ENCODE assay signal across 20 cellular contexts in genomic region chr7:143285806-143286521, GRCh38. TPM values are rescaled to one million over a fixed set of nuclear protein-coding genes. Genes with fewer than 3 reads are reported as not detected.
DNase-seq lines count a peak whose midpoint lies in the region; ATAC-seq, FAIRE-seq and TF ChIP-seq lines count a peak whose summit lies in the region.
"Had no signal": no experiment of that assay in that cellular context is flagged by ENCODE, and none has a peak within 500 bp of the region (broad histone marks: within the 10 kb centered on the region; RNA-seq: fewer than 3 reads in every experiment).

No MANE protein-coding gene starts in this region.

- CTCF ChIA-PET in Caco-2 (lab: Charles Lee): interaction anchor here (1.2 kb wide), 1 partner anchor 46 kb away, joined by 3 read pairs; no protein-coding TSS in a partner anchor
- CTCF ChIA-PET in K562 (lab: Yijun Ruan, JAX; ENCODE audit: low intra/inter-chr PET ratio): no interaction called here

- no peaks in the 10 kb centered on the region for H3K9me3 ChIP-seq in Caco-2
- H3K9me3 ChIP-seq in K562 (replicated peaks; ENCODE audit: control insufficient read depth, insufficient read depth, low read depth, low read length): peaks cover 7% of the 10 kb centered on the region
- H3K9me3 ChIP-seq in keratinocyte (ENCODE audit: control insufficient read depth, low read depth, low read length): no peaks in the 10 kb centered on the region

- peak overlapping the region; percentile 85 for H3K27ac Mint-ChIP-seq in Caco-2 (ENCODE audit: unreplicated experiment)

- H3K9me1 ChIP-seq in K562 (ENCODE audit: control insufficient read depth, insufficient read depth, low read length) (peaks cover 4% of the 10 kb centered on the region), keratinocyte (ENCODE audit: control insufficient read depth, extremely low read depth, insufficient read depth, low read length) (no peaks in the 10 kb centered on the region)

- no peak for TF ChIP-seq POLR2A in K562 (conservative IDR thresholded peaks at IDR 0.05)

- FAIRE-seq in K562 (lab: Jason Lieb, UNC) (no peak), keratinocyte (lab: Jason Lieb, UNC) (no peak)
- FAIRE-seq: endothelial cell of umbilical vein had no signal

- H3K9ac ChIP-seq in K562 (ENCODE audit: insufficient read depth in 1 of 2, low read depth in 2 of 2, low read length in 2 of 2) (no peak overlapping the region), keratinocyte (ENCODE audit: control insufficient read depth, extremely low read depth, insufficient read depth, low read length) (peak overlapping the region; percentile 9)

- peaks cover 41% of the 10 kb centered on the region for H3K4me1 Mint-ChIP-seq in Caco-2 (ENCODE audit: low read depth, unreplicated experiment)

- TF ChIP-seq EP300 in K562 (IDR thresholded peaks at IDR 0.05; ENCODE audit: low read length): no peak

- dilution Hi-C loops in keratinocyte (cut with MboI; ENCODE audit: extremely low pct_ligation_motif_present, low sequenced_read_pairs): no loop called here

- intact Hi-C loops in Caco-2 (cut with micrococcal nuclease; ENCODE audit: unreplicated experiment): no loop called here
- intact Hi-C loops in K562 (cut with micrococcal nuclease): no loop called here

- no peak for DNase-seq in Caco-2
- DNase-seq in K562 (ENCODE audit: extremely low read depth in 1 of 4, low spot score in 3 of 4): no peak
- DNase-seq in keratinocyte (ENCODE audit: low read depth, low spot score): no peak
- peak; percentile 96 for DNase-seq in pons (ENCODE audit: low spot score)
- no peak for DNase-seq in UCSD-AML1 (lab: John Stamatoyannopoulos, UW; ENCODE audit: unreplicated experiment)
- no peak for DNase-seq in COR-L47 (lab: John Stamatoyannopoulos, UW)
- DNase-seq: activated CD4-positive, alpha-beta T cell treated with anti-CD3 and anti-CD28 coated beads for 4 hours; activated naive CD8-positive, alpha-beta T cell treated with anti-CD3 and anti-CD28 coated beads for 36 hours; activated T-cell treated with anti-CD3 and anti-CD28 coated beads, Interleukin-2, amount 50 U/mL, for 1 hour; NCI-H1930; NCI-H526 treated with DMSO at 0.1 percent for 48 hours; stimulated activated CD4-positive, alpha-beta T cell treated with anti-CD3 and anti-CD28 coated beads, Interleukin-12 subunit alpha, Interleukin-12 subunit beta, amount 100 ng/mL, for 4 hours; stimulated activated naive CD8-positive, alpha-beta T cell treated with anti-CD3 and anti-CD28 coated beads, Interleukin-15, amount 100 ng/mL, for 72 hours; T-helper 17 cell had no signal

- peaks cover 37% of the 10 kb centered on the region for H3K4me1 ChIP-seq in Caco-2
- peaks cover 28% of the 10 kb centered on the region in 2 experiments; a peak in 4 of 5 replicates for H3K4me1 ChIP-seq in K562 (replicated peaks in 1 of 2; ENCODE audit: control insufficient read depth in 2 of 2, insufficient read depth in 2 of 2, low read length in 2 of 2)
- H3K4me1 ChIP-seq in keratinocyte (ENCODE audit: control insufficient read depth, extremely low read depth, insufficient read depth, low read length): peaks cover 39% of the 10 kb centered on the region

- H4K20me1 ChIP-seq in K562 (replicated peaks; ENCODE audit: control insufficient read depth, insufficient read depth, low read length): no peaks in the 10 kb centered on the region; the same call in 1 of the 2 replicates
- H4K20me1 ChIP-seq in keratinocyte (ENCODE audit: control insufficient read depth, extremely low read depth, insufficient read depth, low read length): no peaks in the 10 kb centered on the region

- H3K27me3 Mint-ChIP-seq in Caco-2 (ENCODE audit: insufficient read depth, unreplicated experiment): no peaks in the 10 kb centered on the region
- H3K27me3 Mint-ChIP-seq: activated naive CD8-positive, alpha-beta T cell treated with anti-CD3 and anti-CD28 coated beads for 36 hours; stimulated activated naive CD8-positive, alpha-beta T cell treated with anti-CD3 and anti-CD28 coated beads, Interleukin-15, amount 100 ng/mL, for 72 hours; T-helper 17 cell had no signal

- H3K27me3 ChIP-seq in Caco-2 (replicated peaks; ENCODE audit: control insufficient read depth, insufficient read depth, low read length) (no peaks in the 10 kb centered on the region), K562 (ENCODE audit: control insufficient read depth in 2 of 2, insufficient read depth in 2 of 2, low read length in 2 of 2) (no peaks in the 10 kb centered on the region), keratinocyte (ENCODE audit: control insufficient read depth, extremely low read depth, insufficient read depth, low read length) (no peaks in the 10 kb centered on the region)

- peaks cover 28% of the 10 kb centered on the region for H3K36me3 Mint-ChIP-seq in Caco-2 (ENCODE audit: insufficient read depth, unreplicated experiment)

- POLR2A ChIA-PET in Caco-2 (lab: Charles Lee) (interaction anchor here (0.9 kb wide), 1 partner anchor 84 kb away, joined by 4 read pairs; no protein-coding TSS in a partner anchor), K562 (lab: Yijun Ruan, JAX) (no interaction called here)

- H2AFZ ChIP-seq in K562 (ENCODE audit: low read depth, low read length) (peak overlapping the region; percentile 82; the same call in 1 of the 2 replicates), keratinocyte (ENCODE audit: control insufficient read depth, low read length) (peak overlapping the region; percentile 51)

- H3K27ac ChIP-seq in K562 (ENCODE audit: extremely low read depth, low read depth, low read length) (no peak overlapping the region), keratinocyte (ENCODE audit: control insufficient read depth, insufficient read depth, low read length) (peak overlapping the region; percentile 17)

- TF ChIP-seq RAD21 in K562 (CRISPR knock-in tag; conservative IDR thresholded peaks at IDR 0.05 in 1 of 2, IDR thresholded peaks at IDR 0.05 in 1 of 2): no peak

- H3K4me2 ChIP-seq in K562 (ENCODE audit: insufficient read depth, low read length) (no peak overlapping the region), keratinocyte (ENCODE audit: control insufficient read depth, extremely low read depth, insufficient read depth, low read depth, low read length) (peak overlapping the region; percentile 67)

- H3K36me3 ChIP-seq in Caco-2 (ENCODE audit: control insufficient read depth, insufficient read depth, low read length) (no peaks in the 10 kb centered on the region), K562 (ENCODE audit: control insufficient read depth, insufficient read depth, low read length) (peaks cover 16% of the 10 kb centered on the region; the same call in 1 of the 3 replicates), keratinocyte (ENCODE audit: control insufficient read depth in 2 of 2, extremely low read depth in 1 of 2, insufficient read depth in 2 of 2, low read length in 2 of 2) (peaks cover 2 to 5% of the 10 kb centered on the region in 2 experiments)

- H3K4me3 Mint-ChIP-seq in Caco-2 (ENCODE audit: unreplicated experiment): peak overlapping the region; percentile 86
- H3K4me3 Mint-ChIP-seq: activated naive CD8-positive, alpha-beta T cell treated with anti-CD3 and anti-CD28 coated beads for 36 hours; stimulated activated naive CD8-positive, alpha-beta T cell treated with anti-CD3 and anti-CD28 coated beads, Interleukin-15, amount 100 ng/mL, for 72 hours; T-helper 17 cell had no signal

- no peaks in the 10 kb centered on the region for H3K9me3 Mint-ChIP-seq in Caco-2 (ENCODE audit: unreplicated experiment)

- TF ChIP-seq CTCF in Caco-2 (IDR thresholded peaks at IDR 0.05; ENCODE audit: insufficient read depth in 1 of 2, low read depth in 1 of 2, low read length in 1 of 2, severe bottlenecking in 1 of 2, unreplicated experiment in 1 of 2) (no peak), K562 (IDR thresholded peaks at IDR 0.05 in 2 of 3, conservative IDR thresholded peaks at IDR 0.05 in 1 of 3; ENCODE audit: insufficient read depth in 2 of 3, low read depth in 1 of 3, low read length in 3 of 3) (no peak), keratinocyte (optimal IDR thresholded peaks at IDR 0.05 in 1 of 3, IDR thresholded peaks at IDR 0.05 in 1 of 3, conservative IDR thresholded peaks at IDR 0.05 in 1 of 3; ENCODE audit: extremely low read depth in 1 of 3, insufficient read depth in 2 of 3, low read length in 3 of 3) (no peak)

- ATAC-seq in K562: no peak
- no peak for ATAC-seq in HG02623 (IDR thresholded peaks at IDR 0.05; ENCODE audit: unreplicated experiment)
- ATAC-seq in HG03108 (IDR thresholded peaks at IDR 0.05; ENCODE audit: unreplicated experiment): no peak
- ATAC-seq: stimulated activated naive CD8-positive, alpha-beta T cell treated with anti-CD3 and anti-CD28 coated beads, Interleukin-15, amount 100 ng/mL, for 72 hours; T-helper 17 cell had no signal

- BruUV-seq in Caco-2 (replicated peaks; lab: Mats Ljungman, UMichigan): no TSS peak
- BruUV-seq in K562 (replicated peaks; lab: Mats Ljungman, UMichigan): no TSS peak

- H3K79me2 ChIP-seq in K562 (ENCODE audit: control insufficient read depth, insufficient read depth, low read length) (peaks cover 28% of the 10 kb centered on the region), keratinocyte (ENCODE audit: control insufficient read depth, insufficient read depth, low read length) (peaks cover 27% of the 10 kb centered on the region)

- peak overlapping the region; percentile 42 for H3K4me3 ChIP-seq in Caco-2 (ENCODE audit: low read depth, low read length)
- H3K4me3 ChIP-seq in K562: no peak overlapping the region
- peak overlapping the region; percentile 45 to 67 (median 47) for H3K4me3 ChIP-seq in keratinocyte (ENCODE audit: control insufficient read depth in 2 of 3, extremely low read depth in 1 of 3, insufficient read depth in 2 of 3, low read depth in 1 of 3, low read length in 3 of 3)

- in situ Hi-C loops in K562 (cut with MboI): no loop called here

- WGBS in K562 (ENCODE audit: insufficient coverage, low coverage, missing lambda C conversion rate): 71% methylated on average over 11 of the region's 11 CpGs

RNA-seq across cellular contexts. Expression of gene TMEM139, which starts 1.2 kb away (rescaled TPM):
- total RNA-seq in Caco-2 (2022) (19.1 and 26.2 TPM in 2 replicates), K562 (2014; rRNA removed) (0.27 and 0.78 TPM in 2 replicates), K562 (2014; rRNA removed; fragmentation: Illumina TruSeq; extraction: Trizol) (0.87 and 1.1 TPM in 2 replicates), K562 (2015; rRNA removed; fragmentation: Illumina TruSeq; extraction: Trizol) (0.29 and 0.75 TPM in 2 replicates), K562 (2021) (0.81 and 1.5 TPM in 2 replicates)
- 0.39 and 0.83 TPM in 2 replicates for total RNA-seq in K562 (2011; cell fraction: chromatin; rRNA removed; ENCODE audit: low replicate concordance)
- total RNA-seq in K562 (2011; cell fraction: nucleolus; rRNA removed): 0.33 and 1.1 TPM in 2 replicates
- total RNA-seq in K562 (2011; cell fraction: nucleoplasm; rRNA removed): 0.99 and 1.8 TPM in 2 replicates
- polyA plus RNA-seq in K562 (2011; rRNA removed) (0.20 and 0.31 TPM in 2 replicates), K562 (2014; fragmentation: Illumina TruSeq; extraction: Trizol) (1.2 and 1.8 TPM in 2 replicates), K562 (2014; fragmentation: Nextera tagmentation; extraction: Ambion mirVana) (1 to 10 TPM in 1 of 2 experiments, under 1 TPM in 1; 0.79 to 1.1 TPM), K562 (2014; rRNA removed) (0.44 and 2.0 TPM in 2 replicates), keratinocyte (20.9 to 25.1 TPM (median 22.3 TPM) in 3 replicates)
- polyA plus RNA-seq in K562 (2011; cell fraction: cytosol; rRNA removed): 0.09 and 0.16 TPM in 2 replicates
- 0.48 and 0.53 TPM in 2 replicates for polyA plus RNA-seq in K562 (2011; cell fraction: nucleus; rRNA removed)
- polyA plus RNA-seq in K562 (2012): 0.91 and 1.2 TPM in 2 replicates
- polyA minus RNA-seq in K562 (2011; rRNA and poly(A)+ RNA removed): 0.11 and 0.15 TPM in 2 replicates
- not detected in 2 replicates for polyA minus RNA-seq in K562 (2011; cell fraction: cytosol; rRNA and poly(A)+ RNA removed)
- 0.13 and 0.56 TPM in 2 replicates for polyA minus RNA-seq in K562 (2011; cell fraction: nucleus; rRNA and poly(A)+ RNA removed)
- 4.0 TPM for polyA plus RNA-seq in keratinocyte (2011; ENCODE audit: low read depth)
- 22.0 and 23.8 TPM in 2 replicates for polyA plus RNA-seq in keratinocyte (2011; cell fraction: cytosol; rRNA removed)
- 37.2 and 39.2 TPM in 2 replicates for polyA plus RNA-seq in keratinocyte (2011; cell fraction: nucleus; rRNA removed)
- polyA plus RNA-seq in keratinocyte (2012; ENCODE audit: low replicate concordance): 11.3 and 14.1 TPM in 2 replicates
- 5.6 to 10.7 TPM (median 8.9 TPM) in 3 replicates for polyA minus RNA-seq in keratinocyte
- 2.9 TPM for polyA minus RNA-seq in keratinocyte (2011; cell fraction: cytosol; rRNA and poly(A)+ RNA removed)
- polyA minus RNA-seq in keratinocyte (2011; cell fraction: nucleus; rRNA and poly(A)+ RNA removed): 8.2 and 13.0 TPM in 2 replicates
- total RNA-seq: endothelial cell of umbilical vein, LHCN-M2 had no signal

RNA-seq across cellular contexts. Expression of gene CASP2, which starts 2.2 kb away (rescaled TPM):
- total RNA-seq in Caco-2 (2022): 51.7 and 62.0 TPM in 2 replicates
- 125 and 133 TPM in 2 replicates for total RNA-seq in K562 (2011; cell fraction: chromatin; rRNA removed; ENCODE audit: low replicate concordance)
- total RNA-seq in K562 (2011; cell fraction: nucleolus; rRNA removed): 50.5 and 53.8 TPM in 2 replicates
- 91.9 and 132 TPM in 2 replicates for total RNA-seq in K562 (2011; cell fraction: nucleoplasm; rRNA removed)
- 21.7 and 29.5 TPM in 2 replicates for total RNA-seq in K562 (2014; rRNA removed)
- total RNA-seq in K562 (2014; rRNA removed; fragmentation: Illumina TruSeq; extraction: Trizol): 22.7 and 23.0 TPM in 2 replicates
- 24.1 and 25.8 TPM in 2 replicates for total RNA-seq in K562 (2015; rRNA removed; fragmentation: Illumina TruSeq; extraction: Trizol)
- total RNA-seq in K562 (2021): 64.8 and 64.9 TPM in 2 replicates
- polyA plus RNA-seq in K562 (2011; rRNA removed): 29.9 and 43.5 TPM in 2 replicates
- 26.0 and 41.6 TPM in 2 replicates for polyA plus RNA-seq in K562 (2011; cell fraction: cytosol; rRNA removed)
- polyA plus RNA-seq in K562 (2011; cell fraction: nucleus; rRNA removed): 72.1 and 80.4 TPM in 2 replicates
- 20.6 and 22.6 TPM in 2 replicates for polyA plus RNA-seq in K562 (2012)
- polyA plus RNA-seq in K562 (2014; fragmentation: Illumina TruSeq; extraction: Trizol): 36.7 and 44.5 TPM in 2 replicates
- 10 to 100 TPM; 20.6 to 22.3 TPM for polyA plus RNA-seq in K562 (2014; fragmentation: Nextera tagmentation; extraction: Ambion mirVana)
- 18.8 and 22.2 TPM in 2 replicates for polyA plus RNA-seq in K562 (2014; rRNA removed)
- 99.3 and 105 TPM in 2 replicates for polyA minus RNA-seq in K562 (2011; rRNA and poly(A)+ RNA removed)
- polyA minus RNA-seq in K562 (2011; cell fraction: cytosol; rRNA and poly(A)+ RNA removed): 63.1 and 80.5 TPM in 2 replicates
- 38.5 and 59.5 TPM in 2 replicates for polyA minus RNA-seq in K562 (2011; cell fraction: nucleus; rRNA and poly(A)+ RNA removed)
- 9.1 to 21.9 TPM (median 12.8 TPM) in 3 replicates for polyA plus RNA-seq in keratinocyte
- 4.7 TPM for polyA plus RNA-seq in keratinocyte (2011; ENCODE audit: low read depth)
- polyA plus RNA-seq in keratinocyte (2011; cell fraction: cytosol; rRNA removed): 9.0 and 14.3 TPM in 2 replicates
- polyA plus RNA-seq in keratinocyte (2011; cell fraction: nucleus; rRNA removed): 21.7 and 22.2 TPM in 2 replicates
- polyA plus RNA-seq in keratinocyte (2012; ENCODE audit: low replicate concordance): 8.5 and 14.1 TPM in 2 replicates
- 33.4 to 63.5 TPM (median 36.7 TPM) in 3 replicates for polyA minus RNA-seq in keratinocyte
- 16.9 TPM for polyA minus RNA-seq in keratinocyte (2011; cell fraction: cytosol; rRNA and poly(A)+ RNA removed)
- polyA minus RNA-seq in keratinocyte (2011; cell fraction: nucleus; rRNA and poly(A)+ RNA removed): 13.6 and 24.3 TPM in 2 replicates

RNA-seq across cellular contexts. Expression of gene GSTK1, which starts 22.7 kb away (rescaled TPM):
- total RNA-seq in Caco-2 (2022): 127 and 134 TPM in 2 replicates
- 133 and 253 TPM in 2 replicates for total RNA-seq in K562 (2011; cell fraction: chromatin; rRNA removed; ENCODE audit: low replicate concordance)
- total RNA-seq in K562 (2011; cell fraction: nucleolus; rRNA removed): 236 and 238 TPM in 2 replicates
- 199 TPM in 2 replicates for total RNA-seq in K562 (2011; cell fraction: nucleoplasm; rRNA removed)
- total RNA-seq in K562 (2014; rRNA removed): 233 TPM in 2 replicates
- total RNA-seq in K562 (2014; rRNA removed; fragmentation: Illumina TruSeq; extraction: Trizol): 126 and 155 TPM in 2 replicates
- 178 and 183 TPM in 2 replicates for total RNA-seq in K562 (2015; rRNA removed; fragmentation: Illumina TruSeq; extraction: Trizol)
- total RNA-seq in K562 (2021): 169 and 186 TPM in 2 replicates
- 189 and 198 TPM in 2 replicates for polyA plus RNA-seq in K562 (2011; rRNA removed)
- polyA plus RNA-seq in K562 (2011; cell fraction: cytosol; rRNA removed): 214 and 232 TPM in 2 replicates
- polyA plus RNA-seq in K562 (2011; cell fraction: nucleus; rRNA removed): 383 and 452 TPM in 2 replicates
- polyA plus RNA-seq in K562 (2012): 231 and 267 TPM in 2 replicates
- polyA plus RNA-seq in K562 (2014; fragmentation: Illumina TruSeq; extraction: Trizol): 265 and 322 TPM in 2 replicates
- 100 to 1,000 TPM; 392 to 441 TPM for polyA plus RNA-seq in K562 (2014; fragmentation: Nextera tagmentation; extraction: Ambion mirVana)
- 381 and 422 TPM in 2 replicates for polyA plus RNA-seq in K562 (2014; rRNA removed)
- polyA minus RNA-seq in K562 (2011; rRNA and poly(A)+ RNA removed): 86.7 and 96.7 TPM in 2 replicates
- 67.2 and 68.9 TPM in 2 replicates for polyA minus RNA-seq in K562 (2011; cell fraction: cytosol; rRNA and poly(A)+ RNA removed)
- polyA minus RNA-seq in K562 (2011; cell fraction: nucleus; rRNA and poly(A)+ RNA removed): 53.6 and 82.6 TPM in 2 replicates
- 133 to 171 TPM (median 157 TPM) in 3 replicates for polyA plus RNA-seq in keratinocyte
- 80.0 TPM for polyA plus RNA-seq in keratinocyte (2011; ENCODE audit: low read depth)
- 123 and 129 TPM in 2 replicates for polyA plus RNA-seq in keratinocyte (2011; cell fraction: cytosol; rRNA removed)
- polyA plus RNA-seq in keratinocyte (2011; cell fraction: nucleus; rRNA removed): 297 and 314 TPM in 2 replicates
- 123 and 124 TPM in 2 replicates for polyA plus RNA-seq in keratinocyte (2012; ENCODE audit: low replicate concordance)
- 75.6 to 142 TPM (median 87.1 TPM) in 3 replicates for polyA minus RNA-seq in keratinocyte
- polyA minus RNA-seq in keratinocyte (2011; cell fraction: cytosol; rRNA and poly(A)+ RNA removed): 86.7 TPM
- 45.4 and 55.6 TPM in 2 replicates for polyA minus RNA-seq in keratinocyte (2011; cell fraction: nucleus; rRNA and poly(A)+ RNA removed)

RNA-seq across cellular contexts. Expression of gene CLCN1, which starts 29.9 kb away (rescaled TPM):
- total RNA-seq in Caco-2 (2022): 1.8 and 1.9 TPM in 2 replicates
- not detected in 2 replicates for total RNA-seq in K562 (2011; cell fraction: chromatin; rRNA removed; ENCODE audit: low replicate concordance)
- not detected in 2 replicates for total RNA-seq in K562 (2011; cell fraction: nucleolus; rRNA removed)
- total RNA-seq in K562 (2011; cell fraction: nucleoplasm; rRNA removed): not detected in 2 replicates
- not detected in 2 replicates for total RNA-seq in K562 (2014; rRNA removed)
- 0.11 TPM in 1 of 2 replicates, not detected in the other for total RNA-seq in K562 (2014; rRNA removed; fragmentation: Illumina TruSeq; extraction: Trizol)
- total RNA-seq in K562 (2015; rRNA removed; fragmentation: Illumina TruSeq; extraction: Trizol): 0.04 TPM in 1 of 2 replicates, not detected in the other
- not detected in 2 replicates for total RNA-seq in K562 (2021)
- 0.04 TPM in 1 of 2 replicates, not detected in the other for polyA plus RNA-seq in K562 (2011; rRNA removed)
- 0.24 TPM in 1 of 2 replicates, not detected in the other for polyA plus RNA-seq in K562 (2011; cell fraction: cytosol; rRNA removed)
- not detected in 2 replicates for polyA plus RNA-seq in K562 (2011; cell fraction: nucleus; rRNA removed)
- 0.04 and 0.32 TPM in 2 replicates for polyA plus RNA-seq in K562 (2012)
- not detected in 2 replicates for polyA plus RNA-seq in K562 (2014; fragmentation: Illumina TruSeq; extraction: Trizol)
- under 1 TPM in 1 of 2 experiments, not detected in 1; 0.07 TPM for polyA plus RNA-seq in K562 (2014; fragmentation: Nextera tagmentation; extraction: Ambion mirVana)
- polyA plus RNA-seq in K562 (2014; rRNA removed): 0.01 and 0.09 TPM in 2 replicates
- polyA minus RNA-seq in K562 (2011; rRNA and poly(A)+ RNA removed): not detected in 2 replicates
- not detected in 2 replicates for polyA minus RNA-seq in K562 (2011; cell fraction: cytosol; rRNA and poly(A)+ RNA removed)
- 0.13 TPM in 1 of 2 replicates, not detected in the other for polyA minus RNA-seq in K562 (2011; cell fraction: nucleus; rRNA and poly(A)+ RNA removed)
- polyA plus RNA-seq in keratinocyte: 0.03 to 0.05 TPM in 2 of 3 replicates, not detected in the other
- polyA plus RNA-seq in keratinocyte (2011; ENCODE audit: low read depth): not detected
- polyA plus RNA-seq in keratinocyte (2011; cell fraction: cytosol; rRNA removed): not detected in 2 replicates
- polyA plus RNA-seq in keratinocyte (2011; cell fraction: nucleus; rRNA removed): 0.05 TPM in 2 replicates
- 0.08 TPM in 1 of 2 replicates, not detected in the other for polyA plus RNA-seq in keratinocyte (2012; ENCODE audit: low replicate concordance)
- 0.43 TPM in 1 of 3 replicates, not detected in the others for polyA minus RNA-seq in keratinocyte
- polyA minus RNA-seq in keratinocyte (2011; cell fraction: cytosol; rRNA and poly(A)+ RNA removed): not detected
- not detected in 2 replicates for polyA minus RNA-seq in keratinocyte (2011; cell fraction: nucleus; rRNA and poly(A)+ RNA removed)
- total RNA-seq: endothelial cell of umbilical vein, glomerular endothelial cell, LHCN-M2, lower leg skin, T-helper 17 cell had no signal
- polyA plus RNA-seq: endothelial cell of umbilical vein had no signal
